1 cellular context compared by ENCODE assay signal in the genomic region with DNA sequence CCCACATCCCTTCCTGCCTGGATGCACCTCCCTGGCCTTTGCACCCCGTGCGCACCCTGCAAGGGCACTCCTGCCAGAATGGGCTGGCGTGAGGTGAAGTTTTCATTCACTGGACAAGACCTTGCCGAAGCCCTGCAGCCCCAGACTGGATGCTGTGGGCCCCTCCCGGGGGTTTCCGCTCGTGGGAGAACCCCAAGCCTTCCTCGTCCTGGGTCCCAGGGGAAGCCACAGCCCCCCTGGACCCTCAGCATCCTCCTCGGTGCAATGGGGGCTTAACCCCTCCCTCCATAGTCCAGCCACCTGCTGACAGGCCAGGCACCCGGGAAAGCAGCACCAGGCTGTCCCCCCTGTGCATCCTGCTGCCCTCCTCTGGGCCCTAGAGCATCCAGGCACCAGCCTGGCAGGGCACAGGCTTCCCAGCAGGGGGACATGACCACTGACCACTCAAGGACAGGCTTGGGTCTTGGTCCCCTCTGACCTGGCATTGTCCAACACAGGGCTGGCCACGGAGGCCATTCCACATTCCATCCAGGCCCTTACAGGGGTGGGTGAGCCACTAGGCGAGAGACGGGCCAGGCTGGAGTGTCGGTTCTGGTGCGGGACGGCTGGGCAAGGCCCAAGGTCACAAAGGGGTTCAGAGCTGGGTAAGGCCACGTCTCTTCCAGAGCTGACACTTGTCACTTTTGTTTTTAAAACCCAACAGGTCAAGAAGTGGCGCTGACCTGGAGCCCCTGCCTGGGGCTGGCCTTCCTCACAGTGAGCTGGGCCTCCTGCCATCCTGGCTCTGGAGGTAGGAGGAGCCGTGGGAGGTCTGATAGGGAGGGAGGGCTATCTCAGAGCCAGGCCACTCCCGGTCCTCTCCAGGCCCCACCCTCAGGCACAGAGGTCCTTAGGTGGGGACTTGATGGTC.
TF ChIP-seq lines count a peak whose summit lies in the region.

No MANE protein-coding gene starts in this region.

TF ChIP-seq in IMR-90, 13 proteins besides CTCF, POLR2A, EP300 and RAD21 (continued from another document):
- TF ChIP-seq, protein P1, sequence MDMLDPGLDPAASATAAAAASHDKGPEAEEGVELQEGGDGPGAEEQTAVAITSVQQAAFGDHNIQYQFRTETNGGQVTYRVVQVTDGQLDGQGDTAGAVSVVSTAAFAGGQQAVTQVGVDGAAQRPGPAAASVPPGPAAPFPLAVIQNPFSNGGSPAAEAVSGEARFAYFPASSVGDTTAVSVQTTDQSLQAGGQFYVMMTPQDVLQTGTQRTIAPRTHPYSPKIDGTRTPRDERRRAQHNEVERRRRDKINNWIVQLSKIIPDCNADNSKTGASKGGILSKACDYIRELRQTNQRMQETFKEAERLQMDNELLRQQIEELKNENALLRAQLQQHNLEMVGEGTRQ (IDR thresholded peaks at IDR 0.05; ENCODE audit: low read depth, low read length), result no peak
- no peak for TF ChIP-seq CEBPB (IDR thresholded peaks at IDR 0.05; ENCODE audit: low read depth, low read length)
- no peak for TF ChIP-seq RCOR1 (IDR thresholded peaks at IDR 0.05; ENCODE audit: insufficient replicate concordance, low read length)
- no peak for TF ChIP-seq FOS (IDR thresholded peaks at IDR 0.05; ENCODE audit: low read depth, low read length)
- TF ChIP-seq MAZ (IDR thresholded peaks at IDR 0.05; ENCODE audit: borderline replicate concordance, low read depth, low read length), result peak; percentile 32; the same call in 1 of the 2 replicates
